1 cellular context compared by ENCODE assay signal in the genomic region with DNA sequence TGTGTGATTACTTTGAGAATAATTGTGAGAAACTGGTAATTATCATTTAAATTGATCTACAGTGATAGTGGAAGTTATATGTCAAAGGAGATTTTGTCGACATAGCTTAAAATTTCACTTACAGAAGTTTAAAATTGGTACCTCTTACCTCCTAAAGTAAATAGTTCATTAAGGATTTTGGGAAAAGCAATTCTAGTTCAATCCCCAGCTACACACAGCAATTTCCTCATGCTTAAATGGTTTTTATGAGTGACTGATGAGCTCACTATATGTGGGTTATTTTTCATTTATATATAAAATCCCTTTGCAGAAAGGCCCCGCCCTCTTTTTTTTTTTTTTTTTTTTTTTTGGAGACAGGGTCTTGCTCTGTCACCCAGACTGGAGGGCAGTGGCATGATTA.
TF ChIP-seq lines count a peak whose summit lies in the region.

No MANE protein-coding gene starts in this region.

TF ChIP-seq in HEK293T, 16 proteins besides CTCF, POLR2A, EP300 and RAD21 (continued from another document):
- TF ChIP-seq FOXA1 (IDR thresholded peaks at IDR 0.05) = no peak
- peak; percentile 91 for TF ChIP-seq ZNF384 (IDR thresholded peaks at IDR 0.05)
